In genomic region chr2:222771832-222772231, GRCh38 we compare ENCODE assay signal across 18 cellular contexts.
DNase-seq lines count a peak whose midpoint lies in the region; ATAC-seq, FAIRE-seq and TF ChIP-seq lines count a peak whose summit lies in the region.
"Had no signal": no experiment of that assay in that cellular context is flagged by ENCODE, and none has a peak within 500 bp of the region (broad histone marks: within the 10 kb centered on the region; RNA-seq: fewer than 3 reads in every experiment).

No MANE protein-coding gene starts in this region.

- FAIRE-seq in HTR-8/SVneo (lab: Jason Lieb, UNC) (peak; percentile 83), H1 (lab: Jason Lieb, UNC) (no peak), urothelium cell line (lab: Jason Lieb, UNC) (peak; percentile 86)

- H3K4me1 ChIP-seq in HEK293 (ENCODE audit: control insufficient read depth, insufficient read depth, low read length) (peaks cover 2% of the 10 kb centered on the region; the same call in 1 of the 2 replicates), H1 (replicated peaks in 1 of 4; ENCODE audit: control insufficient read depth in 3 of 4, insufficient read depth in 4 of 4, low read length in 3 of 4) (peaks cover 0 to 4% (median 0%) of the 10 kb centered on the region in 4 experiments; a peak in 1 of 7 replicates)
- H3K4me1 ChIP-seq: BLaER1 treated with 17β-estradiol and CSF1 and Interleukin-3, amounts not matched to agents 10 nM and 100 nM had no signal

- H3K4me1 Mint-ChIP-seq in CD14-positive monocyte = no peaks in the 10 kb centered on the region
- H3K4me1 Mint-ChIP-seq: B cell; CD4-positive, CD25-positive, alpha-beta regulatory T cell had no signal

- intact Hi-C loops in CD14-positive monocyte (cut with micrococcal nuclease) = no loop called here

- no peaks in the 10 kb centered on the region for H3K36me3 Mint-ChIP-seq in CD14-positive monocyte
- H3K36me3 Mint-ChIP-seq: CD4-positive, CD25-positive, alpha-beta regulatory T cell; CD8-positive, alpha-beta memory T cell; IgD-negative memory B cell had no signal

- H3K56ac ChIP-seq in H1 (replicated peaks; ENCODE audit: insufficient read length, low read depth, low read length) = peak overlapping the region; percentile 100

- peak overlapping the region; percentile 89 for H4K91ac ChIP-seq in H1 (replicated peaks; ENCODE audit: insufficient read length, low read length)

- no peak overlapping the region for H4K5ac ChIP-seq in H1 (ENCODE audit: insufficient read length, low read depth, low read length)

- no peaks in the 10 kb centered on the region for H3K79me1 ChIP-seq in H1 (ENCODE audit: low read depth, low read length)

- 94 to 100% methylated on average over 2 to 3 of the region's 3 CpGs for WGBS in H1 (ENCODE audit: extremely low coverage in 1 of 2, insufficient coverage in 1 of 2, insufficient read length in 1 of 2, insufficient replicate concordance in 2 of 2, low coverage in 1 of 2, low lambda C conversion rate in 2 of 2, missing lambda C conversion rate in 1 of 2), 2 experiments

- H3K36me3 ChIP-seq in HEK293 (ENCODE audit: control insufficient read depth in 2 of 2, insufficient read depth in 1 of 2, low read length in 2 of 2) (no peaks in the 10 kb centered on the region), H1 (ENCODE audit: control insufficient read depth in 2 of 4, insufficient read depth in 4 of 4, low read length in 3 of 4) (no peaks in the 10 kb centered on the region)
- H3K36me3 ChIP-seq: BLaER1 treated with 17β-estradiol and CSF1 and Interleukin-3, amounts not matched to agents 10 nM and 100 nM had no signal

- no peak overlapping the region for H3K18ac ChIP-seq in H1 (ENCODE audit: extremely low read depth, low read length)

- no peaks in the 10 kb centered on the region for H3K9me3 Mint-ChIP-seq in CD14-positive monocyte
- H3K9me3 Mint-ChIP-seq: CD4-positive, CD25-positive, alpha-beta regulatory T cell; CD8-positive, alpha-beta memory T cell; H9 had no signal

- H2AK5ac ChIP-seq in H1 (ENCODE audit: low read depth, low read length) = peak overlapping the region; percentile 99; the same call in 1 of the 2 replicates

- H3K4me2 ChIP-seq in H1 (ENCODE audit: insufficient read depth in 1 of 2, low read depth in 2 of 2, low read length in 2 of 2) = no peak overlapping the region
- H3K4me2 ChIP-seq: BLaER1 treated with 17β-estradiol and CSF1 and Interleukin-3, amounts not matched to agents 10 nM and 100 nM had no signal

- TF ChIP-seq CTCF in HEK293 (tag by site-specific recombination; IDR thresholded peaks at IDR 0.05) (no peak), H1 (IDR thresholded peaks at IDR 0.05; ENCODE audit: control extremely low read depth in 1 of 3, insufficient read depth in 1 of 3, low read depth in 1 of 3, low read length in 3 of 3) (no peak), CD14-positive monocyte (IDR thresholded peaks at IDR 0.05) (no peak)

- no peaks in the 10 kb centered on the region for H3K79me2 ChIP-seq in H1 (ENCODE audit: control insufficient read depth in 1 of 2, insufficient read depth in 2 of 2, low read length in 2 of 2)

- no peak for TF ChIP-seq EP300 in H1 (IDR thresholded peaks at IDR 0.05; ENCODE audit: borderline replicate concordance in 1 of 2, low read depth in 2 of 2, low read length in 2 of 2)

- no peaks in the 10 kb centered on the region for H3K27me3 ChIP-seq in H1 (replicated peaks in 1 of 4; ENCODE audit: control insufficient read depth in 3 of 4, extremely low read depth in 1 of 4, insufficient read depth in 3 of 4, low read length in 3 of 4)
- H3K27me3 ChIP-seq: BLaER1 treated with 17β-estradiol and CSF1 and Interleukin-3, amounts not matched to agents 10 nM and 100 nM had no signal

- H3K9me3 ChIP-seq in HEK293 (ENCODE audit: control insufficient read depth, insufficient read depth, low read depth, low read length) (no peaks in the 10 kb centered on the region), H1 (ENCODE audit: insufficient read depth in 2 of 2, low read depth in 1 of 2, low read length in 1 of 2) (no peaks in the 10 kb centered on the region)
- H3K9me3 ChIP-seq: BLaER1 treated with 17β-estradiol and CSF1 and Interleukin-3, amounts not matched to agents 10 nM and 100 nM had no signal

- H3K27ac ChIP-seq in HEK293 (ENCODE audit: extremely low read depth, low read depth, low read length) (no peak overlapping the region), H1 (ENCODE audit: low read depth, low read length) (no peak overlapping the region)
- H3K27ac ChIP-seq: BLaER1 treated with 17β-estradiol and CSF1 and Interleukin-3, amounts not matched to agents 10 nM and 100 nM had no signal

- H2BK20ac ChIP-seq in H1 (ENCODE audit: low read length) = no peak overlapping the region

- DNase-seq in HTR-8/SVneo (ENCODE audit: insufficient read length, low spot score) = no peak
- no peak for DNase-seq in H1 (ENCODE audit: low read depth in 1 of 2, low spot score in 2 of 2)
- DNase-seq in urothelium cell line (ENCODE audit: low spot score) = no peak
- DNase-seq in CD14-positive monocyte (ENCODE audit: low spot score) = no peak
- no peak for DNase-seq in activated CD4-positive, alpha-beta T cell treated with anti-CD3 and anti-CD28 coated beads, Interleukin-2, amount 50 U/mL, for 1 hour
- DNase-seq: CD4-positive, CD25-positive, alpha-beta regulatory T cell; CD8-positive, alpha-beta memory T cell; COR-L47; DMS 273 treated with DMSO at 0.1 percent for 48 hours; GDM1; GOT3; H9; KBM-7 had no signal

- H3K4me3 ChIP-seq in HEK293 (ENCODE audit: low read depth, low read length) = no peak overlapping the region
- no peak overlapping the region for H3K4me3 ChIP-seq in H1 (ENCODE audit: extremely low read depth in 1 of 4, insufficient read depth in 2 of 4, low read depth in 3 of 4, low read length in 4 of 4)
- H3K4me3 ChIP-seq: BLaER1 treated with 17β-estradiol and CSF1 and Interleukin-3, amounts not matched to agents 10 nM and 100 nM had no signal

- peaks cover 5 to 9% (median 6%) of the 10 kb centered on the region in 3 donors for H3K27me3 Mint-ChIP-seq in CD14-positive monocyte (ENCODE audit: low read depth in 3 of 3)

- peak overlapping the region; percentile 94 for H3K4ac ChIP-seq in H1 (replicated peaks; ENCODE audit: insufficient read length, low read depth, low read length)

- no peak for TF ChIP-seq POLR2A in H1 (IDR thresholded peaks at IDR 0.05; ENCODE audit: control extremely low read depth in 1 of 2, low read depth in 2 of 2, low read length in 2 of 2)

- peaks cover 0 to 3% of the 10 kb centered on the region in 2 experiments for H4K20me1 ChIP-seq in H1 (replicated peaks in 1 of 2; ENCODE audit: control insufficient read depth in 1 of 2, insufficient read depth in 2 of 2, low read length in 2 of 2)
- H4K20me1 ChIP-seq: BLaER1 treated with 17β-estradiol and CSF1 and Interleukin-3, amounts not matched to agents 10 nM and 100 nM had no signal

- POLR2A ChIA-PET in HEK293 (lab: Yijun Ruan, JAX) (no interaction called here), H1 (lab: Charles Lee; ENCODE audit: partially characterized antibody) (no interaction called here)

- H3K4me3 Mint-ChIP-seq in CD14-positive monocyte = no peak overlapping the region
- H3K4me3 Mint-ChIP-seq: B cell; CD4-positive, CD25-positive, alpha-beta regulatory T cell; CD8-positive, alpha-beta memory T cell; H9; IgD-negative memory B cell had no signal

- H3K14ac ChIP-seq in H1 (ENCODE audit: insufficient read length) = no peak overlapping the region

- H3K23ac ChIP-seq in H1 (ENCODE audit: insufficient read length) = no peak overlapping the region

- TF ChIP-seq RAD21 in H1 (IDR thresholded peaks at IDR 0.05 in 1 of 2, conservative IDR thresholded peaks at IDR 0.05 in 1 of 2; ENCODE audit: low read depth in 2 of 2, low read length in 2 of 2) = no peak

- CTCF ChIA-PET in HEK293 (lab: Yijun Ruan, JAX) (no interaction called here), H1 (lab: Charles Lee; ENCODE audit: partially characterized antibody) (no interaction called here)

- H3K9ac ChIP-seq in H1 (replicated peaks in 1 of 4; ENCODE audit: extremely low read depth in 1 of 4, low read depth in 3 of 4, low read length in 3 of 4) = no peak overlapping the region; a peak in 1 of 7 replicates
- H3K9ac ChIP-seq: BLaER1 treated with 17β-estradiol and CSF1 and Interleukin-3, amounts not matched to agents 10 nM and 100 nM had no signal

- no peak overlapping the region for H2BK120ac ChIP-seq in H1 (replicated peaks; ENCODE audit: low read depth, low read length)

- peak overlapping the region; percentile 48; the same call in 1 of the 2 replicates for H2BK5ac ChIP-seq in H1 (ENCODE audit: low read depth, low read length)

- no peak for ATAC-seq in GM21619 (IDR thresholded peaks at IDR 0.05; ENCODE audit: unreplicated experiment)

- no peak overlapping the region for H4K8ac ChIP-seq in H1 (ENCODE audit: extremely low read depth, insufficient read depth, low read length)

- H3K27ac Mint-ChIP-seq in CD14-positive monocyte = no peak overlapping the region
- H3K27ac Mint-ChIP-seq: B cell; CD4-positive, CD25-positive, alpha-beta regulatory T cell; H9; IgD-negative memory B cell had no signal

- H2BK15ac ChIP-seq in H1 (ENCODE audit: low read length) = peak overlapping the region; percentile 19; the same call in 1 of the 2 replicates

- peak overlapping the region; percentile 94; the same call in 1 of the 2 replicates for H2BK12ac ChIP-seq in H1 (ENCODE audit: low read depth, low read length)

- H2AFZ ChIP-seq in H1 (ENCODE audit: low read length) = no peak overlapping the region

- H3K23me2 ChIP-seq in H1 (ENCODE audit: low read depth, low read length) = peaks cover 5% of the 10 kb centered on the region; the same call in 1 of the 2 replicates

TF ChIP-seq in HEK293, 187 proteins besides CTCF, POLR2A, EP300 and RAD21 (continues in another document):
- TF ChIP-seq ZSCAN4 (tag by site-specific recombination; IDR thresholded peaks at IDR 0.05) = peak; percentile 86

TF ChIP-seq in H1, 55 proteins besides CTCF, POLR2A, EP300 and RAD21 (continues in another document):
- TF ChIP-seq HDAC6 (IDR thresholded peaks at IDR 0.05; ENCODE audit: low read depth, low read length) (no peak), CBX5 (IDR thresholded peaks at IDR 0.05; ENCODE audit: low read depth, low read length) (no peak), MAFK (IDR thresholded peaks at IDR 0.05; ENCODE audit: low read depth, low read length) (no peak), E2F6 (IDR thresholded peaks at IDR 0.05) (no peak), PHF8 (conservative IDR thresholded peaks at IDR 0.05; ENCODE audit: low read depth, low read length) (no peak), CREB1 (IDR thresholded peaks at IDR 0.05) (no peak), SP1 (IDR thresholded peaks at IDR 0.05; ENCODE audit: low read depth, low read length) (no peak), SIX5 (IDR thresholded peaks at IDR 0.05; ENCODE audit: low read depth, low read length) (no peak), KDM4A (IDR thresholded peaks at IDR 0.05; ENCODE audit: low read depth, low read length, severe bottlenecking) (no peak)
